14 cellular contexts compared by ENCODE assay signal in genomic region chr15:68621535-68621934, GRCh38. TPM values are rescaled to one million over a fixed set of nuclear protein-coding genes. Genes with fewer than 3 reads are reported as not detected.
DNase-seq lines count a peak whose midpoint lies in the region; ATAC-seq and TF ChIP-seq lines count a peak whose summit lies in the region.
"Had no signal": no experiment of that assay in that cellular context is flagged by ENCODE, and none has a peak within 500 bp of the region (broad histone marks: within the 10 kb centered on the region; RNA-seq: fewer than 3 reads in every experiment).

No MANE protein-coding gene starts in this region.

- H3K14ac ChIP-seq in IMR-90 (replicated peaks; ENCODE audit: low read depth, low read length), result peak overlapping the region; percentile 98

- H3K4me3 Mint-ChIP-seq in T-cell, result no peak overlapping the region
- no peak overlapping the region for H3K4me3 Mint-ChIP-seq in CD4-positive, alpha-beta memory T cell
- H3K4me3 Mint-ChIP-seq: T-helper 2 cell treated with Interferon-gamma antibody and Interleukin-4, amounts not matched to agents 5 μg/mL and 100 μg/mL, for 36 hours had no signal

- peak overlapping the region; percentile 26 to 89; a peak in 3 of 4 replicates for H4K8ac ChIP-seq in IMR-90 (ENCODE audit: low read depth in 2 of 2, low read length in 2 of 2)

- intact Hi-C loops in IMR-90 (cut with micrococcal nuclease) (loop anchor here (2.0 kb wide), 1 partner anchor 15 kb away; no protein-coding TSS in a partner anchor), sigmoid colon (cut with DNase I) (no loop called here)
- intact Hi-C loops in CD4-positive, alpha-beta memory T cell (cut with micrococcal nuclease), result no loop called here

- H3K56ac ChIP-seq in IMR-90 (ENCODE audit: extremely low read depth, insufficient read depth, low read length), result peak overlapping the region; percentile 30; the same call in 1 of the 2 replicates

- H2AFZ ChIP-seq in ACC112 (ENCODE audit: low read length, unreplicated experiment), result no peak overlapping the region
- H2AFZ ChIP-seq in IMR-90 (replicated peaks; ENCODE audit: low read length, poor library complexity), result peak overlapping the region; percentile 87

- H3K4me2 ChIP-seq in IMR-90 (ENCODE audit: low read depth, low read length), result peak overlapping the region; percentile 59; the same call in 1 of the 2 replicates

- peak overlapping the region; percentile 95 for H2AK5ac ChIP-seq in IMR-90 (ENCODE audit: low read depth, low read length)

- H3K23ac ChIP-seq in IMR-90 (ENCODE audit: low read depth, low read length), result peak overlapping the region; percentile 96

- H4K20me1 ChIP-seq in IMR-90 (ENCODE audit: insufficient read depth, low read length), result peaks cover 3% of the 10 kb centered on the region; the same call in 1 of the 2 replicates

- peaks cover 7 to 8% of the 10 kb centered on the region in 2 donors for H3K27me3 Mint-ChIP-seq in T-cell
- peaks cover 8 to 14% of the 10 kb centered on the region in 2 donors for H3K27me3 Mint-ChIP-seq in CD4-positive, alpha-beta memory T cell
- H3K27me3 Mint-ChIP-seq: naive B cell had no signal

- H3K27ac ChIP-seq in ACC112 (ENCODE audit: low read depth, low read length), result peak overlapping the region; percentile 95
- H3K27ac ChIP-seq in IMR-90 (ENCODE audit: insufficient read depth, low read length), result peak overlapping the region; percentile 83
- H3K27ac ChIP-seq in cingulate gyrus (ENCODE audit: low read depth, low read length), result peak overlapping the region; percentile 93
- H3K27ac ChIP-seq in sigmoid colon, result peak overlapping the region; percentile 32 to 66 (median 58)
- no peak overlapping the region for H3K27ac ChIP-seq in CD4-positive, alpha-beta memory T cell (ENCODE audit: low read depth, low read length)

- H4K91ac ChIP-seq in IMR-90 (ENCODE audit: insufficient read depth, low read depth, low read length), result peak overlapping the region; percentile 96

- H3K36me3 ChIP-seq in ACC112 (ENCODE audit: insufficient read depth, low read length) (no peaks in the 10 kb centered on the region), IMR-90 (ENCODE audit: control insufficient read depth, insufficient read depth, low read length) (no peaks in the 10 kb centered on the region), sigmoid colon (no peaks in the 10 kb centered on the region)
- H3K36me3 ChIP-seq in CD4-positive, alpha-beta memory T cell (ENCODE audit: insufficient read depth, low read length), result no peaks in the 10 kb centered on the region

- TF ChIP-seq CTCF in IMR-90 (conservative IDR thresholded peaks at IDR 0.05; ENCODE audit: low read depth, low read length), result no peak
- TF ChIP-seq CTCF in sigmoid colon (IDR thresholded peaks at IDR 0.05), result no peak

- no peaks in the 10 kb centered on the region for H3K9me3 Mint-ChIP-seq in T-cell
- no peaks in the 10 kb centered on the region for H3K9me3 Mint-ChIP-seq in CD4-positive, alpha-beta memory T cell
- H3K9me3 Mint-ChIP-seq: naive B cell; T-helper 2 cell treated with Interferon-gamma antibody and Interleukin-4, amounts not matched to agents 5 μg/mL and 100 μg/mL, for 36 hours had no signal

- peaks cover 20 to 82% of the 10 kb centered on the region in 2 experiments for H3K79me1 ChIP-seq in IMR-90 (ENCODE audit: low read depth in 1 of 2, low read length in 2 of 2)

- H3K4me3 ChIP-seq in ACC112 (ENCODE audit: low read depth, low read length) (peak overlapping the region; percentile 57; the same call in 1 of the 2 replicates), IMR-90 (ENCODE audit: insufficient read depth, low read depth, low read length) (no peak overlapping the region), sigmoid colon (no peak overlapping the region)
- no peak overlapping the region for H3K4me3 ChIP-seq in CD4-positive, alpha-beta memory T cell (ENCODE audit: low read length in 2 of 2)

- CTCF ChIA-PET in IMR-90 (lab: Yijun Ruan, JAX), result no interaction called here
- CTCF ChIA-PET in T-cell (lab: Charles Lee), result no interaction called here
- CTCF ChIA-PET in CD4-positive, alpha-beta memory T cell (lab: Charles Lee; ENCODE audit: partially characterized antibody), result no interaction called here

- peaks cover 64% of the 10 kb centered on the region for H3K4me1 ChIP-seq in ACC112 (ENCODE audit: control insufficient read depth, insufficient read depth, low read length, unreplicated experiment)
- H3K4me1 ChIP-seq in IMR-90 (ENCODE audit: control insufficient read depth, insufficient read depth, low read length), result peaks cover 36% of the 10 kb centered on the region
- H3K4me1 ChIP-seq in sigmoid colon, result peaks cover 0 to 6% (median 3%) of the 10 kb centered on the region in 4 donors
- no peaks in the 10 kb centered on the region for H3K4me1 ChIP-seq in CD4-positive, alpha-beta memory T cell (ENCODE audit: insufficient read depth, low read length)

- H3K9me3 ChIP-seq in IMR-90 (ENCODE audit: control insufficient read depth, insufficient read depth, low read length) (no peaks in the 10 kb centered on the region), sigmoid colon (no peaks in the 10 kb centered on the region)
- H3K9me3 ChIP-seq in CD4-positive, alpha-beta memory T cell (ENCODE audit: control insufficient read depth in 1 of 2, low read length in 2 of 2), result no peaks in the 10 kb centered on the region

- H3K79me2 ChIP-seq in ACC112 (ENCODE audit: control insufficient read depth, insufficient read depth, low read length, unreplicated experiment), result peaks cover 20% of the 10 kb centered on the region

- peak overlapping the region; percentile 97 for H2BK120ac ChIP-seq in IMR-90 (ENCODE audit: low read depth, low read length)

- peak overlapping the region; percentile 93; the same call in 1 of the 3 replicates for H2BK15ac ChIP-seq in IMR-90 (ENCODE audit: low read depth, low read length)

- no peak for DNase-seq in IMR-90
- no peak for DNase-seq in sigmoid colon
- DNase-seq in T-cell, result no peak
- no peak for DNase-seq in CD4-positive, alpha-beta memory T cell
- no peak for DNase-seq in NOMO-1 treated with dmso at 0.1 percent for 144 hours (lab: John Stamatoyannopoulos, UW; ENCODE audit: unreplicated experiment)
- no peak for DNase-seq in activated naive CD4-positive, alpha-beta T cell treated with anti-CD3 and anti-CD28 coated beads, Interleukin-2, amount 50 U/mL, for 16 hours
- DNase-seq: Calu3; effector memory CD4-positive, alpha-beta T cell; GDM1; Karpas-422; naive B cell had no signal

- no peak for TF ChIP-seq RAD21 in IMR-90 (IDR thresholded peaks at IDR 0.05; ENCODE audit: low read length)

- no peak for TF ChIP-seq EP300 in sigmoid colon (IDR thresholded peaks at IDR 0.05)

- in situ Hi-C loops in IMR-90 (cut with MboI; ENCODE audit: low sequenced_read_pairs), result no loop called here

- peak overlapping the region; percentile 95 for H2BK20ac ChIP-seq in IMR-90 (ENCODE audit: low read depth, low read length)

- no peaks in the 10 kb centered on the region for H3K4me1 Mint-ChIP-seq in T-cell
- no peaks in the 10 kb centered on the region for H3K4me1 Mint-ChIP-seq in CD4-positive, alpha-beta memory T cell

- H3K18ac ChIP-seq in IMR-90 (ENCODE audit: low read depth, low read length), result peak overlapping the region; percentile 58

- H2AK9ac ChIP-seq in IMR-90 (replicated peaks; ENCODE audit: low read depth, low read length, poor library complexity), result peak overlapping the region; percentile 94

- H3K4ac ChIP-seq in IMR-90 (ENCODE audit: low read depth, low read length), result peak overlapping the region; percentile 98

- no peaks in the 10 kb centered on the region for H3K36me3 Mint-ChIP-seq in T-cell
- H3K36me3 Mint-ChIP-seq in CD4-positive, alpha-beta memory T cell, result no peaks in the 10 kb centered on the region
- H3K36me3 Mint-ChIP-seq: naive B cell had no signal

- ATAC-seq in IMR-90 (ENCODE audit: low read depth) (no peak), T-cell (replicated peaks in 1 of 4) (no peak)

- peak overlapping the region; percentile 6; the same call in 1 of the 2 replicates for H3K9ac ChIP-seq in IMR-90 (ENCODE audit: low read depth, low read length)

- no peak for TF ChIP-seq POLR2A in IMR-90 (IDR thresholded peaks at IDR 0.05; ENCODE audit: low read depth, low read length)
- TF ChIP-seq POLR2A in sigmoid colon (IDR thresholded peaks at IDR 0.05), result no peak

- WGBS in IMR-90 (ENCODE audit: extremely low coverage in 2 of 2, insufficient read length in 1 of 2), 2 experiments, result no CpG with 5 or more reads among the region's 1 CpG
- 64% methylated on average over 1 of the region's 1 CpG for WGBS in sigmoid colon, 2 donors

- H3K9me1 ChIP-seq in IMR-90 (ENCODE audit: insufficient read depth, low read length), result peaks cover 38% of the 10 kb centered on the region

- H2BK5ac ChIP-seq in IMR-90 (ENCODE audit: low read depth, low read length, poor library complexity, severe bottlenecking), result peak overlapping the region; percentile 91

- no TSS peak for BruUV-seq in IMR-90 (replicated peaks; lab: Mats Ljungman, UMichigan)

- H4K5ac ChIP-seq in IMR-90 (ENCODE audit: low read depth, low read length), result peak overlapping the region; percentile 62

- H3K27me3 ChIP-seq in ACC112 (ENCODE audit: insufficient read depth, low read length) (no peaks in the 10 kb centered on the region), IMR-90 (ENCODE audit: control insufficient read depth, insufficient read depth, low read length) (no peaks in the 10 kb centered on the region), sigmoid colon (no peaks in the 10 kb centered on the region)
- H3K27me3 ChIP-seq in CD4-positive, alpha-beta memory T cell (ENCODE audit: insufficient read depth, low read length), result no peaks in the 10 kb centered on the region

- dilution Hi-C loops in IMR-90 (cut with HindIII; ENCODE audit: low sequenced_read_pairs, unreplicated experiment), result no loop called here

- POLR2A ChIA-PET in IMR-90 (lab: Charles Lee; ENCODE audit: unreplicated experiment), result interaction anchor here (0.6 kb wide), 1 partner anchor 334 kb away, joined by 3 read pairs; no protein-coding TSS in a partner anchor
- POLR2A ChIA-PET in T-cell (lab: Charles Lee), result no interaction called here
- POLR2A ChIA-PET in CD4-positive, alpha-beta memory T cell (lab: Charles Lee; ENCODE audit: partially characterized antibody), result no interaction called here

- H3K27ac Mint-ChIP-seq in T-cell, result no peak overlapping the region
- no peak overlapping the region for H3K27ac Mint-ChIP-seq in CD4-positive, alpha-beta memory T cell
- H3K27ac Mint-ChIP-seq: T-helper 2 cell treated with Interferon-gamma antibody and Interleukin-4, amounts not matched to agents 5 μg/mL and 100 μg/mL, for 36 hours had no signal

TF ChIP-seq in IMR-90, 13 proteins besides CTCF, POLR2A, EP300 and RAD21 (continues in another document):
- TF ChIP-seq SMC3 (IDR thresholded peaks at IDR 0.05; ENCODE audit: low read depth, low read length), result no peak
- no peak for TF ChIP-seq NFE2L2 (IDR thresholded peaks at IDR 0.05; ENCODE audit: low read depth, low read length)
- TF ChIP-seq RFX5 (IDR thresholded peaks at IDR 0.05; ENCODE audit: low read depth, low read length), result no peak

RNA-seq across cellular contexts. Expression of gene CORO2B, which starts 42.7 kb away (rescaled TPM):
- total RNA-seq in IMR-90 (2012; rRNA removed) (9.3 and 9.7 TPM in 2 replicates), sigmoid colon (1 to 10 TPM; 3.1 to 3.9 (median 3.8) TPM), T-cell (under 1 TPM in 3 of 5 donors, not detected in 2; 0.06 to 0.39 (median 0.09) TPM)
- polyA plus RNA-seq in IMR-90 (2012; rRNA removed) (39.3 and 43.2 TPM in 2 replicates), sigmoid colon (1 to 10 TPM in 2 of 3 donors, under 1 TPM in 1; 0.46 to 2.5 (median 1.2) TPM)
- 29.1 and 32.4 TPM in 2 replicates for polyA plus RNA-seq in IMR-90 (2012; cell fraction: cytosol; rRNA removed)
- polyA plus RNA-seq in IMR-90 (2012; cell fraction: nucleus; rRNA removed; ENCODE audit: low replicate concordance), result 24.4 and 27.5 TPM in 2 replicates
- not detected for total RNA-seq in CD4-positive, alpha-beta memory T cell
- not detected for polyA plus RNA-seq in CD4-positive, alpha-beta memory T cell
